16 cellular contexts compared by ENCODE assay signal in genomic region chr11:100890779-100891178, GRCh38.
DNase-seq lines count a peak whose midpoint lies in the region; ATAC-seq and TF ChIP-seq lines count a peak whose summit lies in the region.
"Had no signal": no experiment of that assay in that cellular context is flagged by ENCODE, and none has a peak within 500 bp of the region (broad histone marks: within the 10 kb centered on the region; RNA-seq: fewer than 3 reads in every experiment).

No MANE protein-coding gene starts in this region.

- peak; percentile 85 for DNase-seq in AG08395 (ENCODE audit: low spot score)
- DNase-seq in HS-5 (ENCODE audit: low read depth): peak; percentile 86
- peak; percentile 95 for DNase-seq in choroid plexus epithelial cell (ENCODE audit: low read depth)
- DNase-seq in lung (ENCODE audit: low spot score): no peak
- DNase-seq in cerebellar cortex (ENCODE audit: low spot score): no peak
- no peak for DNase-seq in dermis blood vessel endothelial cell
- DNase-seq in CD8-positive, alpha-beta memory T cell: no peak
- DNase-seq: activated CD8-positive, alpha-beta memory T cell treated with anti-CD3 and anti-CD28 coated beads, Interleukin-2, amount 10 ng/mL, durations not matched to agents 7 days and 5 days; activated naive CD8-positive, alpha-beta T cell treated with anti-CD3 and anti-CD28 coated beads, Interleukin-2, amount 10 ng/mL, durations not matched to agents 7 days and 5 days; effector memory CD4-positive, alpha-beta T cell; MV-4-11; naive B cell; upper lobe of left lung had no signal

- no peaks in the 10 kb centered on the region for H3K4me1 Mint-ChIP-seq in CD8-positive, alpha-beta memory T cell
- H3K4me1 Mint-ChIP-seq: activated CD8-positive, alpha-beta memory T cell treated with anti-CD3 and anti-CD28 coated beads, Interleukin-2, amount 10 ng/mL, durations not matched to agents 7 days and 5 days; activated naive CD8-positive, alpha-beta T cell treated with anti-CD3 and anti-CD28 coated beads, Interleukin-2, amount 10 ng/mL, durations not matched to agents 7 days and 5 days; B cell; naive B cell had no signal

- ATAC-seq in lung (ENCODE audit: insufficient read depth, low FRiP score) (peak; percentile 4), HG02759 (IDR thresholded peaks at IDR 0.05; ENCODE audit: unreplicated experiment) (no peak)
- ATAC-seq: activated CD8-positive, alpha-beta memory T cell treated with anti-CD3 and anti-CD28 coated beads, Interleukin-2, amount 10 ng/mL, durations not matched to agents 7 days and 5 days had no signal

- H3K27me3 Mint-ChIP-seq in CD8-positive, alpha-beta memory T cell: no peaks in the 10 kb centered on the region
- H3K27me3 Mint-ChIP-seq: activated CD8-positive, alpha-beta memory T cell treated with anti-CD3 and anti-CD28 coated beads, Interleukin-2, amount 10 ng/mL, durations not matched to agents 7 days and 5 days; activated naive CD8-positive, alpha-beta T cell treated with anti-CD3 and anti-CD28 coated beads, Interleukin-2, amount 10 ng/mL, durations not matched to agents 7 days and 5 days; B cell; naive B cell had no signal

- H3K9me3 Mint-ChIP-seq in CD8-positive, alpha-beta memory T cell: peaks cover 0 to 23% (median 3%) of the 10 kb centered on the region in 5 donors
- H3K9me3 Mint-ChIP-seq: activated naive CD8-positive, alpha-beta T cell treated with anti-CD3 and anti-CD28 coated beads, Interleukin-2, amount 10 ng/mL, durations not matched to agents 7 days and 5 days; naive B cell had no signal

- no peak overlapping the region for H3K27ac Mint-ChIP-seq in CD8-positive, alpha-beta memory T cell
- H3K27ac Mint-ChIP-seq: activated CD8-positive, alpha-beta memory T cell treated with anti-CD3 and anti-CD28 coated beads, Interleukin-2, amount 10 ng/mL, durations not matched to agents 7 days and 5 days; activated naive CD8-positive, alpha-beta T cell treated with anti-CD3 and anti-CD28 coated beads, Interleukin-2, amount 10 ng/mL, durations not matched to agents 7 days and 5 days; B cell had no signal

- no peaks in the 10 kb centered on the region for H3K27me3 ChIP-seq in lung (ENCODE audit: control insufficient read depth, insufficient read depth)
- H3K27me3 ChIP-seq in CD8-positive, alpha-beta memory T cell (ENCODE audit: insufficient read depth, low read length, poor library complexity, severe bottlenecking): no peaks in the 10 kb centered on the region
- H3K27me3 ChIP-seq: upper lobe of left lung had no signal

- no peaks in the 10 kb centered on the region for H3K9me3 ChIP-seq in lung (ENCODE audit: control insufficient read depth in 2 of 2, insufficient read depth in 1 of 2, low read length in 1 of 2)
- no peaks in the 10 kb centered on the region for H3K9me3 ChIP-seq in CD8-positive, alpha-beta memory T cell (ENCODE audit: low read length)
- H3K9me3 ChIP-seq: upper lobe of left lung had no signal

- CTCF ChIA-PET in CD8-positive, alpha-beta memory T cell (lab: Charles Lee): no interaction called here

- H3K36me3 Mint-ChIP-seq in CD8-positive, alpha-beta memory T cell: no peaks in the 10 kb centered on the region
- H3K36me3 Mint-ChIP-seq: activated CD8-positive, alpha-beta memory T cell treated with anti-CD3 and anti-CD28 coated beads, Interleukin-2, amount 10 ng/mL, durations not matched to agents 7 days and 5 days; activated naive CD8-positive, alpha-beta T cell treated with anti-CD3 and anti-CD28 coated beads, Interleukin-2, amount 10 ng/mL, durations not matched to agents 7 days and 5 days; naive B cell had no signal

- H3K4me1 ChIP-seq in lung (ENCODE audit: control insufficient read depth in 2 of 2, insufficient read depth in 2 of 2, low read length in 2 of 2): peaks cover 2 to 11% of the 10 kb centered on the region in 2 donors
- no peaks in the 10 kb centered on the region for H3K4me1 ChIP-seq in CD8-positive, alpha-beta memory T cell (ENCODE audit: insufficient read depth, low read length)

- WGBS in lung, 2 donors: 63 to 83% methylated on average over 3 of the region's 3 CpGs

- no peak overlapping the region for H3K4me3 Mint-ChIP-seq in CD8-positive, alpha-beta memory T cell
- H3K4me3 Mint-ChIP-seq: activated CD8-positive, alpha-beta memory T cell treated with anti-CD3 and anti-CD28 coated beads, Interleukin-2, amount 10 ng/mL, durations not matched to agents 7 days and 5 days; activated naive CD8-positive, alpha-beta T cell treated with anti-CD3 and anti-CD28 coated beads, Interleukin-2, amount 10 ng/mL, durations not matched to agents 7 days and 5 days; B cell; naive B cell had no signal

- H3K27ac ChIP-seq in lung (ENCODE audit: low read depth in 1 of 2, low read length in 1 of 2): no peak overlapping the region
- no peak overlapping the region for H3K27ac ChIP-seq in CD8-positive, alpha-beta memory T cell (ENCODE audit: low read depth, low read length)
- H3K27ac ChIP-seq: upper lobe of left lung had no signal

- no peak for TF ChIP-seq CTCF in choroid plexus epithelial cell (conservative IDR thresholded peaks at IDR 0.05; ENCODE audit: low read depth, low read length)
- TF ChIP-seq CTCF in lung (IDR thresholded peaks at IDR 0.05; ENCODE audit: control extremely low read depth, extremely low read depth): no peak

- H3K4me3 ChIP-seq in choroid plexus epithelial cell (ENCODE audit: low read depth, low read length) (no peak overlapping the region), lung (no peak overlapping the region)
- no peak overlapping the region for H3K4me3 ChIP-seq in CD8-positive, alpha-beta memory T cell (ENCODE audit: low read length)
- H3K4me3 ChIP-seq: skin epidermis, upper lobe of left lung had no signal

- POLR2A ChIA-PET in CD8-positive, alpha-beta memory T cell (lab: Charles Lee): no interaction called here

- H3K36me3 ChIP-seq in lung (ENCODE audit: control insufficient read depth in 2 of 2, insufficient read depth in 2 of 2, low read length in 2 of 2): no peaks in the 10 kb centered on the region
- H3K36me3 ChIP-seq in CD8-positive, alpha-beta memory T cell (ENCODE audit: insufficient read depth, low read length): no peaks in the 10 kb centered on the region
- H3K36me3 ChIP-seq: upper lobe of left lung had no signal

Comparison
In these comparisons a context has a peak if more than half of its experiments do, and no peak if none do; other contexts are left out.
1. DNase-seq: peak in AG08395 (single experiment), HS-5 (single experiment) and choroid plexus epithelial cell (single experiment); none in lung (single experiment), cerebellar cortex (single experiment), dermis blood vessel endothelial cell (single experiment) and CD8-positive, alpha-beta memory T cell (0 of 5).